ENCODE assay signal across 8 cellular contexts in the genomic region with DNA sequence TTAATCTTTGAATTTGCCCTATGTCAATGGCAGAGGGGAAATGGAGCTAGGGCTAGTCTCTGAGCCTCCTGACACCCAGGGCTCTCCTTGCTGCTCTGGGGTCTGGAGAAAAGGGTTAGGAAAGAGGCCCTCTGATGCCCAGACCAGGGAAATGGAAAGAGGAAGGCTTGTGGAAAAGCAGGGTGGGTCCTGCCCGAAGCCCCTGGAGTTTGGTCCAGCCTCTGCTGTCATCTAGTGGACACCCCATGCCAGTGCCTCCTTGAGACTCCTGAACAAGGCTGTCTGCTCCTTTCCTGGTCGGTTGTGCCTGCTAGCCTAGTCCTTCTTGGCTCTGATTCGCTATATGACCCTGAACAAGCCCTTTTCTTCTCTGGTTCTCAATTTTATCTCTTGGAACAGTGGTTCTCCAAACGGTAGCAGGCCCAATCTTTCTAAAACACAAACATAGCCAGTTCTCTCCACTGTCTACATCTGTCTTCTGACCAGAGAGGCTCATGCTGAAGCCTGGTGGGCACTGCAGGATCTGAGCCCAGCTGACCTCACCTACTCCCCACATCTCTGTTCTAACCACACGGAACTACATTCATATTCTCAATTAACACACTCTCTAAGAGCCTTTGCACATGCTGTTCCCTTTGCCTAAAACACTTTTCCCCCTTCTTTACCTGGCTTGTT. TPM values are rescaled to one million over a fixed set of nuclear protein-coding genes. Genes with fewer than 3 reads are reported as not detected.
A peak's percentile ranks its signal among the peaks of the same experiment; 100 is the strongest.
DNase-seq lines count a peak whose midpoint lies in the region; ATAC-seq and TF ChIP-seq lines count a peak whose summit lies in the region.

No MANE protein-coding gene starts in this region.

- DNase-seq in A673 (ENCODE audit: low spot score) = peak; percentile 78
- peak; percentile 53 for DNase-seq in NCI-H2196 (lab: John Stamatoyannopoulos, UW; ENCODE audit: unreplicated experiment)
- peak; percentile 93 for DNase-seq in endodermal cell
- DNase-seq in lung microvascular endothelial cell (ENCODE audit: low read depth in 2 of 2) = peak; percentile 82 to 84

- H3K9me3 ChIP-seq in A673 (ENCODE audit: low read depth, low read length, poor library complexity, severe bottlenecking) (peaks cover 3% of the 10 kb centered on the region), endodermal cell (ENCODE audit: control insufficient read depth, low read length) (peaks cover 21% of the 10 kb centered on the region), subcutaneous abdominal adipose tissue (ENCODE audit: control insufficient read depth in 5 of 5, low read length in 5 of 5) (peaks cover 0 to 9% (median 0%) of the 10 kb centered on the region in 5 donors)

- H3K27ac ChIP-seq in A673 (ENCODE audit: low read depth, low read length, poor library complexity, severe bottlenecking) (no peak overlapping the region), VCaP (peak overlapping the region; percentile 57), endodermal cell (ENCODE audit: low read depth, low read length) (no peak overlapping the region), subcutaneous abdominal adipose tissue (ENCODE audit: low read depth, low read length) (peak overlapping the region; percentile 87)

- H3K36me3 Mint-ChIP-seq in endodermal cell (ENCODE audit: low read depth) = no peaks in the 10 kb centered on the region

- H3K36me3 ChIP-seq in A673 (ENCODE audit: insufficient read depth, low read length, poor library complexity, severe bottlenecking) (no peaks in the 10 kb centered on the region), endodermal cell (ENCODE audit: control insufficient read depth, insufficient read depth, low read length) (no peaks in the 10 kb centered on the region), subcutaneous abdominal adipose tissue (ENCODE audit: control insufficient read depth in 5 of 5, insufficient read depth in 5 of 5, low read length in 5 of 5) (no peaks in the 10 kb centered on the region)

- H3K9ac ChIP-seq in endodermal cell (ENCODE audit: extremely low read depth, low read length, poor library complexity, severe bottlenecking) (no peak overlapping the region), subcutaneous abdominal adipose tissue (ENCODE audit: low read length in 5 of 5) (peak overlapping the region in 3 of 5 donors; percentile 29 to 40 (median 35))

- no peak overlapping the region for H3K4me3 ChIP-seq in A673 (ENCODE audit: low read depth, low read length, poor library complexity, severe bottlenecking)
- H3K4me3 ChIP-seq in GM12875 (ENCODE audit: low read depth, low read length) = no peak overlapping the region
- no peak overlapping the region for H3K4me3 ChIP-seq in endodermal cell (ENCODE audit: low read length)
- H3K4me3 ChIP-seq in subcutaneous abdominal adipose tissue (ENCODE audit: low read depth in 1 of 5, low read length in 5 of 5) = no peak overlapping the region

- H3K27me3 Mint-ChIP-seq in endodermal cell (ENCODE audit: insufficient read depth) = peaks cover 29% of the 10 kb centered on the region

- TF ChIP-seq CTCF in A673 (conservative IDR thresholded peaks at IDR 0.05; ENCODE audit: low read depth, low read length) (peak; percentile 87), GM12875 (IDR thresholded peaks at IDR 0.05; ENCODE audit: borderline replicate concordance, insufficient read depth, low read depth, low read length) (peak; percentile 87), VCaP (conservative IDR thresholded peaks at IDR 0.05) (peak; percentile 96), endodermal cell (conservative IDR thresholded peaks at IDR 0.05) (peak; percentile 93)

- CTCF ChIA-PET in A673 (lab: Charles Lee) = interaction anchor here (0.5 to 1.1 kb wide), 2 partner anchors 42 to 542 kb away, joined by 4 to 13 read pairs; partner anchors contain the start of genes SELENOM and TCN2

- peaks cover 28% of the 10 kb centered on the region for H3K9me3 Mint-ChIP-seq in endodermal cell

- no TSS peak for BruUV-seq in A673 (replicated peaks; lab: Mats Ljungman, UMichigan)

- H3K27ac Mint-ChIP-seq in endodermal cell = no peak overlapping the region

- no peaks in the 10 kb centered on the region for H3K27me3 ChIP-seq in A673 (replicated peaks; ENCODE audit: insufficient read depth, low read depth, low read length, poor library complexity)
- H3K27me3 ChIP-seq in endodermal cell (ENCODE audit: control insufficient read depth, insufficient read depth, low read length, poor library complexity, severe bottlenecking) = peaks cover 15% of the 10 kb centered on the region
- H3K27me3 ChIP-seq in subcutaneous abdominal adipose tissue (ENCODE audit: control insufficient read depth in 5 of 5, insufficient read depth in 4 of 5, low read length in 5 of 5) = no peaks in the 10 kb centered on the region

- H3K4me1 Mint-ChIP-seq in endodermal cell = no peaks in the 10 kb centered on the region

- 18 to 34% methylated on average over 4 to 5 of the region's 5 CpGs for WGBS in endodermal cell (ENCODE audit: insufficient coverage in 1 of 2, insufficient read length in 1 of 2), 2 experiments

- intact Hi-C loops in A673 (cut with micrococcal nuclease; ENCODE audit: unreplicated experiment) = loop anchor here (1.0 to 5.0 kb wide), 6 partner anchors 42 to 514 kb away; partner anchors contain the start of genes SELENOM and SLC35E4

- ATAC-seq in HG03108 (IDR thresholded peaks at IDR 0.05; ENCODE audit: unreplicated experiment) = no peak

- POLR2A ChIA-PET in A673 (lab: Charles Lee; ENCODE audit: low non-redundant PET) = no interaction called here

- no peak overlapping the region for H3K4me3 Mint-ChIP-seq in endodermal cell

- H3K4me1 ChIP-seq in A673 (ENCODE audit: insufficient read depth, low read length, poor library complexity, severe bottlenecking) = no peaks in the 10 kb centered on the region
- H3K4me1 ChIP-seq in endodermal cell (ENCODE audit: control insufficient read depth, insufficient read depth, low read length) = no peaks in the 10 kb centered on the region
- H3K4me1 ChIP-seq in subcutaneous abdominal adipose tissue (ENCODE audit: control insufficient read depth in 5 of 5, insufficient read depth in 5 of 5, low read length in 5 of 5) = peaks cover 0 to 12% (median 11%) of the 10 kb centered on the region in 5 donors

RNA-seq across cellular contexts. Expression of gene PLA2G3, which starts 8.8 kb away (rescaled TPM):
- total RNA-seq in A673 (2021) (20.4 and 21.5 TPM in 2 replicates), endodermal cell (1 to 10 TPM; 4.1 to 4.6 TPM), lung microvascular endothelial cell (not detected in 2 replicates)
- 13.1 TPM for polyA plus RNA-seq in endodermal cell (2013, experiment 1 of 2)
- 15.3 TPM for polyA plus RNA-seq in endodermal cell (2013, experiment 2 of 2)

RNA-seq across cellular contexts. Expression of gene RNF185, which starts 10.9 kb away (rescaled TPM):
- total RNA-seq in A673 (2021) = 28.2 and 31.8 TPM in 2 replicates
- total RNA-seq in endodermal cell = 10 to 100 TPM; 18.9 to 21.7 TPM
- 30.3 TPM for polyA plus RNA-seq in endodermal cell (2013, experiment 1 of 2)
- 28.4 TPM for polyA plus RNA-seq in endodermal cell (2013, experiment 2 of 2)
- total RNA-seq in lung microvascular endothelial cell = 23.3 and 30.6 TPM in 2 replicates

RNA-seq across cellular contexts. Expression of gene INPP5J, which starts 26.3 kb away (rescaled TPM):
- total RNA-seq in A673 (2021) = 4.6 and 4.8 TPM in 2 replicates
- 1 to 10 TPM; 3.5 to 5.4 TPM for total RNA-seq in endodermal cell
- polyA plus RNA-seq in endodermal cell (2013, experiment 1 of 2) = 2.8 TPM
- 2.0 TPM for polyA plus RNA-seq in endodermal cell (2013, experiment 2 of 2)
- total RNA-seq in lung microvascular endothelial cell = under 0.01 TPM in 2 replicates

RNA-seq across cellular contexts. Expression of gene SELENOM, which starts 41.7 kb away (rescaled TPM):
- total RNA-seq in A673 (2021) = 3.2 and 5.0 TPM in 2 replicates
- total RNA-seq in endodermal cell = 10 to 100 TPM in 1 of 2 donors, 1 to 10 TPM in 1; 8.0 to 10.4 TPM
- polyA plus RNA-seq in endodermal cell (2013, experiment 1 of 2) = 27.7 TPM
- polyA plus RNA-seq in endodermal cell (2013, experiment 2 of 2) = 20.3 TPM
- total RNA-seq in lung microvascular endothelial cell = 10.3 and 21.8 TPM in 2 replicates

Comparison
In these comparisons a context has a peak if more than half of its experiments do, and no peak if none do; other contexts are left out.
1. H3K27ac ChIP-seq: peak in VCaP (single experiment) and subcutaneous abdominal adipose tissue (single experiment); none in A673 (single experiment) and endodermal cell (single experiment).
2. Peak in every context shown above with its lines, with median percentiles within 50 percentile points of each other: DNase-seq and CTCF ChIP-seq.